ENCODE assay signal across 9 cellular contexts in genomic region chr19:19489804-19490204, GRCh38. TPM values are rescaled to one million over a fixed set of nuclear protein-coding genes. Genes with fewer than 3 reads are reported as not detected.
A peak's percentile ranks its signal among the peaks of the same experiment; 100 is the strongest.
DNase-seq lines count a peak whose midpoint lies in the region; ATAC-seq and TF ChIP-seq lines count a peak whose summit lies in the region.
"Had no signal": no experiment of that assay in that cellular context is flagged by ENCODE, and none has a peak within 500 bp of the region (broad histone marks: within the 10 kb centered on the region; RNA-seq: fewer than 3 reads in every experiment).

No MANE protein-coding gene starts in this region.

- no peaks in the 10 kb centered on the region for H3K27me3 ChIP-seq in AG04450 (ENCODE audit: control insufficient read depth, insufficient read depth, low read length)
- no peaks in the 10 kb centered on the region for H3K27me3 ChIP-seq in PC-9 (ENCODE audit: insufficient read depth, low read depth)
- no peaks in the 10 kb centered on the region for H3K27me3 ChIP-seq in endocrine pancreas (ENCODE audit: control insufficient read depth, insufficient read depth, low read length)
- H3K27me3 ChIP-seq: SJSA1 had no signal

- H4K20me1 ChIP-seq in PC-9 (ENCODE audit: insufficient read depth) = peaks cover 19% of the 10 kb centered on the region

- H3K36me3 Mint-ChIP-seq in nephron progenitor cell (ENCODE audit: low read depth) = peaks cover 3% of the 10 kb centered on the region

- H3K4me3 Mint-ChIP-seq in nephron progenitor cell = peak overlapping the region; percentile 61

- no peaks in the 10 kb centered on the region; the same call in 1 of the 2 replicates for H3K9me3 ChIP-seq in AG04450 (ENCODE audit: control insufficient read depth, insufficient read depth, low read length)
- H3K9me3 ChIP-seq in PC-9 (ENCODE audit: insufficient read depth, low read depth) = no peaks in the 10 kb centered on the region
- H3K9me3 ChIP-seq in endocrine pancreas (ENCODE audit: control insufficient read depth, low read length) = no peaks in the 10 kb centered on the region
- H3K9me3 ChIP-seq: SJSA1 had no signal

- CTCF ChIA-PET in AG04450 (lab: Charles Lee) (interaction anchor here (0.8 to 5.5 kb wide), 16 partner anchors 8 to 152 kb away, joined by 3 to 147 read pairs (median 4); partner anchors contain the start of genes GATAD2A, NDUFA13 and TSSK6), PC-9 (lab: Charles Lee) (interaction anchor here (0.6 to 1.4 kb wide), 4 partner anchors 45 to 125 kb away, joined by 3 to 7 read pairs (median 4); no protein-coding TSS in a partner anchor)

- H3K27me3 Mint-ChIP-seq in nephron progenitor cell (ENCODE audit: low read depth, poor library complexity) = no peaks in the 10 kb centered on the region

- intact Hi-C loops in PC-9 (cut with micrococcal nuclease; ENCODE audit: unreplicated experiment) = loop anchor here (1.0 kb wide), 2 partner anchors 123 to 344 kb away; no protein-coding TSS in a partner anchor

- DNase-seq in AG04450 (ENCODE audit: low read depth, low spot score) (no peak), PC-9 (no peak), nephron progenitor cell (no peak), Ammon's horn (ENCODE audit: low spot score) (no peak)
- no peak for DNase-seq in stimulated activated naive CD4-positive, alpha-beta T cell treated with Interleukin-2 at 50 U/mL for 16 hours (lab: John Stamatoyannopoulos, UW)
- DNase-seq in NK-92 treated with Interleukin-12 subunit alpha and Interleukin-12 subunit beta, amount 100 ng/mL, for 24 hours (lab: John Stamatoyannopoulos, UW) = no peak

- peaks cover 30% of the 10 kb centered on the region for H3K79me2 ChIP-seq in PC-9 (ENCODE audit: low read depth)

- POLR2A ChIA-PET in AG04450 (lab: Yijun Ruan, JAX) = interaction anchor here (1.5 kb wide), 1 partner anchor 126 kb away, joined by 3 read pairs; no protein-coding TSS in a partner anchor
- POLR2A ChIA-PET in PC-9 (lab: Charles Lee; ENCODE audit: unreplicated experiment) = interaction anchor here (0.5 kb wide), 1 partner anchor 179 kb away, joined by 3 read pairs; the partner anchor contains the start of gene ZNF101

- H3F3A ChIP-seq in PC-9 (ENCODE audit: insufficient read depth, low read depth) = peaks cover 31% of the 10 kb centered on the region

- H3K4me3 ChIP-seq in AG04450 (ENCODE audit: low read depth, low read length) (no peak overlapping the region), PC-9 (no peak overlapping the region), endocrine pancreas (ENCODE audit: control insufficient read depth, insufficient read depth, low read length) (no peak overlapping the region)
- H3K4me3 ChIP-seq: SJSA1 had no signal

- no peaks in the 10 kb centered on the region for H3K9me3 Mint-ChIP-seq in nephron progenitor cell

- H3K4me2 ChIP-seq in PC-9 = 0 out of 2 replicates have a peak overlapping the region, but pooled peaks have one; percentile 50

- H3K27ac ChIP-seq in AG04450 (ENCODE audit: low read depth, low read length) (peak overlapping the region; percentile 90), PC-9 (peak overlapping the region; percentile 70)

- no peaks in the 10 kb centered on the region for H3K9me2 ChIP-seq in PC-9 (ENCODE audit: insufficient read depth)

- no peak for ATAC-seq in GM21786 (IDR thresholded peaks at IDR 0.05; ENCODE audit: unreplicated experiment)

- TF ChIP-seq CTCF in AG04450 (IDR thresholded peaks at IDR 0.05; ENCODE audit: low read depth, low read length) = no peak
- TF ChIP-seq CTCF in PC-9 (conservative IDR thresholded peaks at IDR 0.05) = no peak
- TF ChIP-seq CTCF in nephron progenitor cell (IDR thresholded peaks at IDR 0.05) = no peak

- peak overlapping the region; percentile 57 for H3K9ac ChIP-seq in endocrine pancreas (ENCODE audit: control insufficient read depth, insufficient read depth, low read length)

- peaks cover 23% of the 10 kb centered on the region for H3K4me1 ChIP-seq in PC-9 (replicated peaks; ENCODE audit: insufficient read depth)
- H3K4me1 ChIP-seq in endocrine pancreas (ENCODE audit: control insufficient read depth, insufficient read depth, low read length) = peaks cover 3% of the 10 kb centered on the region

- peak overlapping the region; percentile 99 for H3K27ac Mint-ChIP-seq in nephron progenitor cell

- peaks cover 58% of the 10 kb centered on the region for H3K4me1 Mint-ChIP-seq in nephron progenitor cell

- no peak overlapping the region for H2AFZ ChIP-seq in PC-9

- BruUV-seq in PC-9 (replicated peaks; lab: Mats Ljungman, UMichigan) = no TSS peak

- H3K36me3 ChIP-seq in PC-9 (ENCODE audit: low read depth) (no peaks in the 10 kb centered on the region), endocrine pancreas (ENCODE audit: control insufficient read depth, insufficient read depth, low read length) (no peaks in the 10 kb centered on the region)

RNA-seq across cellular contexts. Expression of gene TSSK6, which starts 25.5 kb away (rescaled TPM):
- 1.0 and 1.7 TPM in 2 replicates for polyA plus RNA-seq in AG04450 (2011; rRNA removed)
- polyA minus RNA-seq in AG04450 (2011; rRNA and poly(A)+ RNA removed) = 0.48 and 0.60 TPM in 2 replicates
- 2.0 and 3.3 TPM in 2 replicates for total RNA-seq in PC-9 (2021)

RNA-seq across cellular contexts. Expression of gene NDUFA13, which starts 26.2 kb away (rescaled TPM):
- polyA plus RNA-seq in AG04450 (2011; rRNA removed) = 388 and 454 TPM in 2 replicates
- polyA minus RNA-seq in AG04450 (2011; rRNA and poly(A)+ RNA removed) = 86.2 and 132 TPM in 2 replicates
- total RNA-seq in PC-9 (2021) = 203 and 309 TPM in 2 replicates

RNA-seq across cellular contexts. Expression of gene YJEFN3, which starts 38.9 kb away (rescaled TPM):
- 1.2 and 1.4 TPM in 2 replicates for polyA plus RNA-seq in AG04450 (2011; rRNA removed)
- polyA minus RNA-seq in AG04450 (2011; rRNA and poly(A)+ RNA removed) = 0.28 and 0.56 TPM in 2 replicates
- 18.5 and 21.9 TPM in 2 replicates for total RNA-seq in PC-9 (2021)

RNA-seq across cellular contexts. Expression of gene CILP2, which starts 48.3 kb away (rescaled TPM):
- 0.20 and 0.25 TPM in 2 replicates for polyA plus RNA-seq in AG04450 (2011; rRNA removed)
- 0.13 and 0.18 TPM in 2 replicates for polyA minus RNA-seq in AG04450 (2011; rRNA and poly(A)+ RNA removed)
- 1.1 and 2.5 TPM in 2 replicates for total RNA-seq in PC-9 (2021)
